3 cellular contexts compared by ENCODE assay signal in genomic region chr3:122926811-122927210, GRCh38.
TF ChIP-seq lines count a peak whose summit lies in the region.

No MANE protein-coding gene starts in this region.

TF ChIP-seq in HepG2, 621 proteins besides CTCF, POLR2A, EP300 and RAD21:
- TF ChIP-seq ZNF546 (CRISPR knock-in tag; conservative IDR thresholded peaks at IDR 0.05) (no peak), ZNF768 (CRISPR knock-in tag; IDR thresholded peaks at IDR 0.05) (peak; percentile 57; the same call in 1 of the 2 replicates)
- TF ChIP-seq, protein P1, sequence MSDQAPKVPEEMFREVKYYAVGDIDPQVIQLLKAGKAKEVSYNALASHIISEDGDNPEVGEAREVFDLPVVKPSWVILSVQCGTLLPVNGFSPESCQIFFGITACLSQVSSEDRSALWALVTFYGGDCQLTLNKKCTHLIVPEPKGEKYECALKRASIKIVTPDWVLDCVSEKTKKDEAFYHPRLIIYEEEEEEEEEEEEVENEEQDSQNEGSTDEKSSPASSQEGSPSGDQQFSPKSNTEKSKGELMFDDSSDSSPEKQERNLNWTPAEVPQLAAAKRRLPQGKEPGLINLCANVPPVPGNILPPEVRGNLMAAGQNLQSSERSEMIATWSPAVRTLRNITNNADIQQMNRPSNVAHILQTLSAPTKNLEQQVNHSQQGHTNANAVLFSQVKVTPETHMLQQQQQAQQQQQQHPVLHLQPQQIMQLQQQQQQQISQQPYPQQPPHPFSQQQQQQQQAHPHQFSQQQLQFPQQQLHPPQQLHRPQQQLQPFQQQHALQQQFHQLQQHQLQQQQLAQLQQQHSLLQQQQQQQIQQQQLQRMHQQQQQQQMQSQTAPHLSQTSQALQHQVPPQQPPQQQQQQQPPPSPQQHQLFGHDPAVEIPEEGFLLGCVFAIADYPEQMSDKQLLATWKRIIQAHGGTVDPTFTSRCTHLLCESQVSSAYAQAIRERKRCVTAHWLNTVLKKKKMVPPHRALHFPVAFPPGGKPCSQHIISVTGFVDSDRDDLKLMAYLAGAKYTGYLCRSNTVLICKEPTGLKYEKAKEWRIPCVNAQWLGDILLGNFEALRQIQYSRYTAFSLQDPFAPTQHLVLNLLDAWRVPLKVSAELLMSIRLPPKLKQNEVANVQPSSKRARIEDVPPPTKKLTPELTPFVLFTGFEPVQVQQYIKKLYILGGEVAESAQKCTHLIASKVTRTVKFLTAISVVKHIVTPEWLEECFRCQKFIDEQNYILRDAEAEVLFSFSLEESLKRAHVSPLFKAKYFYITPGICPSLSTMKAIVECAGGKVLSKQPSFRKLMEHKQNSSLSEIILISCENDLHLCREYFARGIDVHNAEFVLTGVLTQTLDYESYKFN (CRISPR knock-in tag; conservative IDR thresholded peaks at IDR 0.05) = no peak
TF ChIP-seq in HepG2: peak in this region for 1.

TF ChIP-seq in HEK293, 187 proteins besides CTCF, POLR2A, EP300 and RAD21:
- TF ChIP-seq ZNF768 (tag by site-specific recombination; IDR thresholded peaks at IDR 0.05) = peak; percentile 64; the same call in 1 of the 2 replicates
- TF ChIP-seq ZNF350 (tag by site-specific recombination; IDR thresholded peaks at IDR 0.05) = no peak

TF ChIP-seq in H1, 55 proteins besides CTCF, POLR2A, EP300 and RAD21:
- TF ChIP-seq KDM1A (IDR thresholded peaks at IDR 0.05; ENCODE audit: borderline replicate concordance, low read length) (0 out of 2 replicates have a peak, but pooled peaks have one; percentile 24), KDM4A (IDR thresholded peaks at IDR 0.05; ENCODE audit: low read depth, low read length, severe bottlenecking) (no peak)
